Comparison of ENCODE assay signal across 8 cellular contexts in the genomic region with DNA sequence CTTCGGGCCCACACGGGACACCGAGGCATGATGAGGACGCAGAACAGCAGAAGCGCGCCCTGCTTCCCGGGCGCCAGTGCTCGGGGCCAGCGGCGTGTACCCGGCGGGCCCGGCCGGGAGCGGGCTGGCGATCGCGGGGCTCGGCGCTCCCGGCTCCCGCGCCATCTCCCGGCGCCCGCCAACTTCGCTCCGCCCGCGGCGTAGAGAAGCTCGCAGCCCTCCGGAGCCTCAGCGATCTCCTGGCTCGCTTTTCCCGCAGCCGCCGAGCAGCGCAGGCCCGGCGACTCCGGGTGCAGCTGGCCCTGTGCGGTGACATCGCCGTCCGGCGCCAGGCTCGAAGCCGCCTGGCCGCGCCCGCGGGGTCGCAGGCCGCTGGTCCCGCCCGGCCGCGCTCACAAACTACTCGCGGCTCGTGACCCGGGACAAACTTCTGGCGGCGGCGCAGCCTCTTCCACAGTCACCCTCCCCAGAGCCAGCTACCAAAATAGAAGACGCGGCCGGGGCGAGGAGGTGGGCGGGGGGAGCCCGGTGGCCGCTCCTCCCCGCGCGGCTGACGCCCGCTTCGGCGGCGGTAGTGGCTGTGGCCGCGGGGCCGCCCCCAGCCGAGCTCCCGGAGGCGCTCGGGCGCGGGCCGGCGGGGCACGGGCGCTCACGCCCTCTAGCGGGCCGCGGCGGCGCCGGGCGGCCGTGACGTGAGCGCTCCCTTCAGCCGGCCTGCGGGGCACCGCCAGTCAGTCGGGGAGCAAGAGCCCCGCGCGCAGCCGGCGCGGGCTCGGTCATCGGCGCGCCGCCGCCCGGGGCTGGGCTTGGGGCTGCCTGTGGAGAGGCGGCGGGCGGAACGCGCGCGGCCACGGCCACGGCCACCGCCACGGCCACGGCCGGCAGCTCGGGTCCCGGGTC. TPM values are rescaled to one million over a fixed set of nuclear protein-coding genes. Genes with fewer than 3 reads are reported as not detected.
A peak's percentile ranks its signal among the peaks of the same experiment; 100 is the strongest.
DNase-seq lines count a peak whose midpoint lies in the region; ATAC-seq and TF ChIP-seq lines count a peak whose summit lies in the region.

A gene (plus strand): TSS at position 730 of the 900 bp plus-strand sequence. CDS start 503 bp downstream, outside the sequence.

- peaks cover 0 to 3% of the 10 kb centered on the region in 2 donors for H3K27me3 ChIP-seq in naive thymus-derived CD4-positive, alpha-beta T cell (ENCODE audit: control insufficient read depth in 2 of 2, insufficient read depth in 2 of 2, low read length in 2 of 2)

- H3K9me3 Mint-ChIP-seq in activated naive CD4-positive, alpha-beta T cell treated with anti-CD3 and anti-CD28 coated beads for 36 hours, result peaks cover 5% of the 10 kb centered on the region
- peaks cover 0 to 9% (median 0%) of the 10 kb centered on the region in 11 donors for H3K9me3 Mint-ChIP-seq in naive thymus-derived CD4-positive, alpha-beta T cell

- H3K9me3 ChIP-seq in naive thymus-derived CD4-positive, alpha-beta T cell (ENCODE audit: control insufficient read depth in 2 of 3, low read length in 3 of 3), result no peaks in the 10 kb centered on the region

- peak within 1 kb of the TSS; percentile 10 for H3K4me3 Mint-ChIP-seq in activated naive CD4-positive, alpha-beta T cell treated with anti-CD3 and anti-CD28 coated beads for 36 hours
- H3K4me3 Mint-ChIP-seq in naive thymus-derived CD4-positive, alpha-beta T cell, result peak within 1 kb of the TSS in 8 of 10 donors; percentile 12 to 64 (median 35)

- no peaks in the 10 kb centered on the region for H3K36me3 ChIP-seq in naive thymus-derived CD4-positive, alpha-beta T cell (ENCODE audit: control insufficient read depth in 2 of 3, insufficient read depth in 3 of 3, low read length in 3 of 3)

- peaks cover 50% of the 10 kb centered on the region for H3K27me3 Mint-ChIP-seq in activated naive CD4-positive, alpha-beta T cell treated with anti-CD3 and anti-CD28 coated beads for 36 hours (ENCODE audit: low read depth)
- peaks cover 53 to 58% (median 56%) of the 10 kb centered on the region in 5 donors for H3K27me3 Mint-ChIP-seq in naive thymus-derived CD4-positive, alpha-beta T cell

- no peaks in the 10 kb centered on the region for H3K4me1 Mint-ChIP-seq in activated naive CD4-positive, alpha-beta T cell treated with anti-CD3 and anti-CD28 coated beads for 36 hours (ENCODE audit: low read depth)
- H3K4me1 Mint-ChIP-seq in naive thymus-derived CD4-positive, alpha-beta T cell, result peaks cover 0 to 14% (median 5%) of the 10 kb centered on the region in 7 donors

- ATAC-seq in GM19043 (IDR thresholded peaks at IDR 0.05; ENCODE audit: low read depth, unreplicated experiment) (peak; percentile 81), HG03139 (IDR thresholded peaks at IDR 0.05; ENCODE audit: unreplicated experiment) (peak; percentile 65)
- ATAC-seq in naive thymus-derived CD4-positive, alpha-beta T cell, result peak; percentile 88

- CTCF ChIA-PET in activated naive CD4-positive, alpha-beta T cell treated with anti-CD3 and anti-CD28 coated beads for 36 hours (lab: Charles Lee), result interaction anchor here (0.9 to 1.2 kb wide), 4 partner anchors 10 to 141 kb away, joined by 3 to 4 read pairs (median 3); no protein-coding TSS in a partner anchor
- CTCF ChIA-PET in naive thymus-derived CD4-positive, alpha-beta T cell (lab: Charles Lee), result no interaction called here

- H3K27ac ChIP-seq in naive thymus-derived CD4-positive, alpha-beta T cell (ENCODE audit: low read depth, low read length), result no peak within 1 kb of the TSS

- peak within 1 kb of the TSS; percentile 74 for H3K4me3 ChIP-seq in fibroblast of villous mesenchyme (ENCODE audit: low read depth, low read length)
- H3K4me3 ChIP-seq in naive thymus-derived CD4-positive, alpha-beta T cell (ENCODE audit: low read length), result no peak within 1 kb of the TSS

- POLR2A ChIA-PET in naive thymus-derived CD4-positive, alpha-beta T cell (lab: Charles Lee), result no interaction called here

- no peaks in the 10 kb centered on the region for H3K36me3 Mint-ChIP-seq in activated naive CD4-positive, alpha-beta T cell treated with anti-CD3 and anti-CD28 coated beads for 36 hours (ENCODE audit: low read depth)
- H3K36me3 Mint-ChIP-seq in naive thymus-derived CD4-positive, alpha-beta T cell, result no peaks in the 10 kb centered on the region

- intact Hi-C loops in activated naive CD4-positive, alpha-beta T cell treated with anti-CD3 and anti-CD28 coated beads for 36 hours (cut with micrococcal nuclease), result loop anchor here (2.0 to 10.0 kb wide), 3 partner anchors 346 to 652 kb away; no protein-coding TSS in a partner anchor
- intact Hi-C loops in naive thymus-derived CD4-positive, alpha-beta T cell (cut with micrococcal nuclease), result loop anchor here in 1 of 2 donors (2.0 kb wide), 1 partner anchor 346 kb away; no protein-coding TSS in a partner anchor

- H3K4me1 ChIP-seq in naive thymus-derived CD4-positive, alpha-beta T cell (ENCODE audit: control insufficient read depth in 2 of 2, insufficient read depth in 2 of 2, low read length in 2 of 2), result no peaks in the 10 kb centered on the region

- no peak within 1 kb of the TSS for H3K27ac Mint-ChIP-seq in activated naive CD4-positive, alpha-beta T cell treated with anti-CD3 and anti-CD28 coated beads for 36 hours
- no peak within 1 kb of the TSS for H3K27ac Mint-ChIP-seq in naive thymus-derived CD4-positive, alpha-beta T cell

- DNase-seq in Ammon's horn (ENCODE audit: low spot score), result peak; percentile 79
- peak; percentile 55 for DNase-seq in NCI-H774 (lab: John Stamatoyannopoulos, UW)
- peak; percentile 54 for DNase-seq in activated naive CD4-positive, alpha-beta T cell treated with anti-CD3 and anti-CD28 coated beads for 36 hours
- peak; percentile 73 for DNase-seq in fibroblast of villous mesenchyme (ENCODE audit: low read depth)
- peak in 7 of 9 donors; percentile 22 to 75 (median 39) for DNase-seq in naive thymus-derived CD4-positive, alpha-beta T cell

- TF ChIP-seq CTCF in fibroblast of villous mesenchyme (IDR thresholded peaks at IDR 0.05; ENCODE audit: insufficient read depth, low read depth, low read length), result peak; percentile 13
- TF ChIP-seq CTCF in subcutaneous adipose tissue (IDR thresholded peaks at IDR 0.05; ENCODE audit: low read depth), result no peak

RNA-seq across cellular contexts. Expression of the gene that starts here (rescaled TPM):
- 1 to 10 TPM; 4.3 to 6.1 TPM for total RNA-seq in activated naive CD4-positive, alpha-beta T cell treated with anti-CD3 and anti-CD28 coated beads for 36 hours
- total RNA-seq in fibroblast of villous mesenchyme (48.6 and 56.1 TPM in 2 replicates), subcutaneous adipose tissue (100 to 1,000 TPM; 206 to 337 (median 255) TPM)
- 10 to 100 TPM in 1 of 5 experiments, 1 to 10 TPM in 4; 8.2 to 21.2 (median 8.5) TPM for total RNA-seq in naive thymus-derived CD4-positive, alpha-beta T cell
- polyA plus RNA-seq in naive thymus-derived CD4-positive, alpha-beta T cell, result 1 to 10 TPM; 3.8 to 4.4 TPM
